ENCODE assay signal across 23 cellular contexts in genomic region chr13:37414667-37415066, GRCh38.
DNase-seq lines count a peak whose midpoint lies in the region; ATAC-seq, FAIRE-seq and TF ChIP-seq lines count a peak whose summit lies in the region.
"Had no signal": no experiment of that assay in that cellular context is flagged by ENCODE, and none has a peak within 500 bp of the region (broad histone marks: within the 10 kb centered on the region; RNA-seq: fewer than 3 reads in every experiment).

No MANE protein-coding gene starts in this region.

- H2BK15ac ChIP-seq in H1 (ENCODE audit: low read length), result no peak overlapping the region

- CTCF ChIA-PET in H1 (lab: Charles Lee; ENCODE audit: partially characterized antibody), result interaction anchor here (0.9 to 1.0 kb wide), 3 partner anchors 13 to 110 kb away, joined by 3 to 4 read pairs (median 3); no protein-coding TSS in a partner anchor

- H3K9me3 ChIP-seq in H1 (ENCODE audit: insufficient read depth in 2 of 2, low read depth in 1 of 2, low read length in 1 of 2) (no peaks in the 10 kb centered on the region), trophoblast cell (ENCODE audit: insufficient read depth, low read depth, low read length) (no peaks in the 10 kb centered on the region)
- H3K9me3 ChIP-seq: BLaER1 treated with 17β-estradiol and CSF1 and Interleukin-3, amounts not matched to agents 10 nM and 100 nM; SJCRH30 had no signal

- H3K36me3 ChIP-seq in H1 (ENCODE audit: control insufficient read depth in 2 of 4, insufficient read depth in 4 of 4, low read length in 3 of 4), result no peaks in the 10 kb centered on the region
- H3K36me3 ChIP-seq in trophoblast cell (ENCODE audit: control insufficient read depth in 1 of 2, insufficient read depth in 2 of 2, low read length in 2 of 2), result no peaks in the 10 kb centered on the region
- H3K36me3 ChIP-seq: BLaER1 treated with 17β-estradiol and CSF1 and Interleukin-3, amounts not matched to agents 10 nM and 100 nM; SJCRH30 had no signal

- TF ChIP-seq EP300 in H1 (IDR thresholded peaks at IDR 0.05; ENCODE audit: borderline replicate concordance in 1 of 2, low read depth in 2 of 2, low read length in 2 of 2), result no peak

- H3K79me2 ChIP-seq in H1 (ENCODE audit: control insufficient read depth in 1 of 2, insufficient read depth in 2 of 2, low read length in 2 of 2), result no peaks in the 10 kb centered on the region
- no peaks in the 10 kb centered on the region for H3K79me2 ChIP-seq in trophoblast cell (ENCODE audit: control insufficient read depth, insufficient read depth, low read length, poor library complexity)

- H2AFZ ChIP-seq in H1 (ENCODE audit: low read length) (no peak overlapping the region), trophoblast cell (ENCODE audit: insufficient read depth, low read length, poor library complexity) (no peak overlapping the region)

- WGBS in H1 (ENCODE audit: extremely low coverage in 1 of 2, insufficient coverage in 1 of 2, insufficient read length in 1 of 2, insufficient replicate concordance in 2 of 2, low coverage in 1 of 2, low lambda C conversion rate in 2 of 2, missing lambda C conversion rate in 1 of 2), 2 experiments, result 78% methylated on average over 4 of the region's 4 CpGs; no CpG with 5 or more reads in 1 of the 2 experiments
- no CpG with 5 or more reads among the region's 4 CpGs for WGBS in trophoblast cell (ENCODE audit: extremely low coverage, insufficient coverage, insufficient read length)

- H4K8ac ChIP-seq in H1 (ENCODE audit: extremely low read depth, insufficient read depth, low read length), result no peak overlapping the region
- H4K8ac ChIP-seq in trophoblast cell (ENCODE audit: low read depth, low read length), result no peak overlapping the region

- H3K4me1 ChIP-seq in H1 (replicated peaks in 1 of 4; ENCODE audit: control insufficient read depth in 3 of 4, insufficient read depth in 4 of 4, low read length in 3 of 4), result no peaks in the 10 kb centered on the region
- H3K4me1 ChIP-seq in trophoblast cell (ENCODE audit: control insufficient read depth in 1 of 2, insufficient read depth in 2 of 2, low read length in 2 of 2), result no peaks in the 10 kb centered on the region
- H3K4me1 ChIP-seq: BLaER1 treated with 17β-estradiol and CSF1 and Interleukin-3, amounts not matched to agents 10 nM and 100 nM; SJCRH30 had no signal

- H3K14ac ChIP-seq in H1 (ENCODE audit: insufficient read length) (no peak overlapping the region), trophoblast cell (ENCODE audit: low read length) (peak overlapping the region; percentile 60)

- H3K9ac ChIP-seq in H1 (replicated peaks in 1 of 4; ENCODE audit: extremely low read depth in 1 of 4, low read depth in 3 of 4, low read length in 3 of 4), result no peak overlapping the region
- H3K9ac ChIP-seq in trophoblast cell (ENCODE audit: low read length), result no peak overlapping the region
- H3K9ac ChIP-seq: BLaER1 treated with 17β-estradiol and CSF1 and Interleukin-3, amounts not matched to agents 10 nM and 100 nM had no signal

- H2BK120ac ChIP-seq in H1 (replicated peaks; ENCODE audit: low read depth, low read length), result no peak overlapping the region
- H2BK120ac ChIP-seq in trophoblast cell (ENCODE audit: insufficient read depth, low read length, poor library complexity), result no peak overlapping the region

- peaks cover 2% of the 10 kb centered on the region; the same call in 1 of the 2 replicates for H3K23me2 ChIP-seq in H1 (ENCODE audit: low read depth, low read length)

- no peak for TF ChIP-seq POLR2A in H1 (IDR thresholded peaks at IDR 0.05; ENCODE audit: control extremely low read depth in 1 of 2, low read depth in 2 of 2, low read length in 2 of 2)

- H3K23ac ChIP-seq in H1 (ENCODE audit: insufficient read length), result no peak overlapping the region
- H3K23ac ChIP-seq in trophoblast cell (ENCODE audit: low read length), result no peak overlapping the region

- no peak overlapping the region for H2BK5ac ChIP-seq in H1 (ENCODE audit: low read depth, low read length)
- peak overlapping the region; percentile 49 for H2BK5ac ChIP-seq in trophoblast cell (ENCODE audit: low read depth, low read length, poor library complexity)

- no peak for FAIRE-seq in H1 (lab: Jason Lieb, UNC)
- FAIRE-seq: GM12891, HepG2 had no signal

- no peak overlapping the region for H4K91ac ChIP-seq in H1 (replicated peaks; ENCODE audit: insufficient read length, low read length)
- H4K91ac ChIP-seq in trophoblast cell (ENCODE audit: low read depth, low read length), result peak overlapping the region; percentile 19

- no peak for ATAC-seq in GM18858 (IDR thresholded peaks at IDR 0.05; ENCODE audit: unreplicated experiment)
- ATAC-seq in HG02588 (IDR thresholded peaks at IDR 0.05; ENCODE audit: unreplicated experiment), result no peak
- ATAC-seq: HepG2 had no signal

- H3K4ac ChIP-seq in H1 (replicated peaks; ENCODE audit: insufficient read length, low read depth, low read length), result no peak overlapping the region
- H3K4ac ChIP-seq in trophoblast cell (ENCODE audit: low read depth, low read length), result no peak overlapping the region

- H3K18ac ChIP-seq in H1 (ENCODE audit: extremely low read depth, low read length) (no peak overlapping the region), trophoblast cell (ENCODE audit: low read length) (no peak overlapping the region)

- no peak overlapping the region for H4K12ac ChIP-seq in trophoblast cell (ENCODE audit: low read depth, low read length)

- no peak overlapping the region for H3K4me2 ChIP-seq in H1 (ENCODE audit: insufficient read depth in 1 of 2, low read depth in 2 of 2, low read length in 2 of 2)
- no peak overlapping the region for H3K4me2 ChIP-seq in trophoblast cell (ENCODE audit: low read length)
- H3K4me2 ChIP-seq: BLaER1 treated with 17β-estradiol and CSF1 and Interleukin-3, amounts not matched to agents 10 nM and 100 nM had no signal

- no peaks in the 10 kb centered on the region for H4K20me1 ChIP-seq in H1 (replicated peaks in 1 of 2; ENCODE audit: control insufficient read depth in 1 of 2, insufficient read depth in 2 of 2, low read length in 2 of 2)
- H4K20me1 ChIP-seq: BLaER1 treated with 17β-estradiol and CSF1 and Interleukin-3, amounts not matched to agents 10 nM and 100 nM had no signal

- POLR2A ChIA-PET in H1 (lab: Charles Lee; ENCODE audit: partially characterized antibody), result no interaction called here

- H3K56ac ChIP-seq in H1 (replicated peaks; ENCODE audit: insufficient read length, low read depth, low read length), result no peak overlapping the region

- TF ChIP-seq CTCF in H1 (IDR thresholded peaks at IDR 0.05; ENCODE audit: control extremely low read depth in 1 of 3, insufficient read depth in 1 of 3, low read depth in 1 of 3, low read length in 3 of 3), result no peak

- DNase-seq in M059J (ENCODE audit: low read depth) (peak; percentile 39), H1 (ENCODE audit: low read depth in 1 of 2, low spot score in 2 of 2) (no peak), iPS-NIHi7 (ENCODE audit: extremely low spot score) (peak; percentile 45), trophoblast cell (no peak), cerebellar cortex (ENCODE audit: low spot score) (no peak)
- no peak for DNase-seq in stimulated activated naive CD4-positive, alpha-beta T cell (lab: John Stamatoyannopoulos, UW)
- DNase-seq: ACHN; CD4-positive, alpha-beta memory T cell; DND-41; KBM-7; NCI-H1092 treated with DMSO at 0.1 percent for 48 hours; NCI-H146; NCI-H2029; NCI-H226; NCI-H510A treated with DMSO at 0.1 percent for 48 hours; NCI-H774; NK-92 treated with Interleukin-12 subunit alpha and Interleukin-12 subunit beta, amount 100 ng/mL, for 24 hours; SJCRH30 had no signal

- H2AK5ac ChIP-seq in H1 (ENCODE audit: low read depth, low read length), result no peak overlapping the region
- no peak overlapping the region for H2AK5ac ChIP-seq in trophoblast cell (ENCODE audit: low read length)

- H3K4me3 ChIP-seq in H1 (ENCODE audit: extremely low read depth in 1 of 4, insufficient read depth in 2 of 4, low read depth in 3 of 4, low read length in 4 of 4), result no peak overlapping the region
- no peak overlapping the region for H3K4me3 ChIP-seq in trophoblast cell (ENCODE audit: low read depth, low read length)
- H3K4me3 ChIP-seq: BLaER1 treated with 17β-estradiol and CSF1 and Interleukin-3, amounts not matched to agents 10 nM and 100 nM; SJCRH30 had no signal

- H3K27me3 ChIP-seq in H1 (replicated peaks in 1 of 4; ENCODE audit: control insufficient read depth in 3 of 4, extremely low read depth in 1 of 4, insufficient read depth in 3 of 4, low read length in 3 of 4) (no peaks in the 10 kb centered on the region), trophoblast cell (ENCODE audit: insufficient read depth, low read length) (no peaks in the 10 kb centered on the region)
- H3K27me3 ChIP-seq: BLaER1 treated with 17β-estradiol and CSF1 and Interleukin-3, amounts not matched to agents 10 nM and 100 nM; SJCRH30 had no signal

- H3K27ac ChIP-seq in H1 (ENCODE audit: low read depth, low read length), result no peak overlapping the region
- no peak overlapping the region for H3K27ac ChIP-seq in trophoblast cell (ENCODE audit: low read depth, low read length)
- H3K27ac ChIP-seq: BLaER1 treated with 17β-estradiol and CSF1 and Interleukin-3, amounts not matched to agents 10 nM and 100 nM; SJCRH30 had no signal

- H4K5ac ChIP-seq in H1 (ENCODE audit: insufficient read length, low read depth, low read length), result no peak overlapping the region

- H3K79me1 ChIP-seq in H1 (ENCODE audit: low read depth, low read length) (no peaks in the 10 kb centered on the region), trophoblast cell (ENCODE audit: low read length) (peaks cover 3% of the 10 kb centered on the region)

- H2BK20ac ChIP-seq in H1 (ENCODE audit: low read length), result no peak overlapping the region

- H2BK12ac ChIP-seq in H1 (ENCODE audit: low read depth, low read length) (no peak overlapping the region), trophoblast cell (ENCODE audit: low read length) (peak overlapping the region; percentile 8)

- TF ChIP-seq RAD21 in H1 (IDR thresholded peaks at IDR 0.05 in 1 of 2, conservative IDR thresholded peaks at IDR 0.05 in 1 of 2; ENCODE audit: low read depth in 2 of 2, low read length in 2 of 2), result peak; percentile 1 to 17; a peak in 1 of 4 replicates

TF ChIP-seq in H1, 55 proteins besides CTCF, POLR2A, EP300 and RAD21:
- no peak for TF ChIP-seq BRCA1 (IDR thresholded peaks at IDR 0.05; ENCODE audit: low read depth, low read length)
- TF ChIP-seq SP4 (IDR thresholded peaks at IDR 0.05; ENCODE audit: low read length), result no peak
- no peak for TF ChIP-seq TCF12 (IDR thresholded peaks at IDR 0.05; ENCODE audit: low read depth, low read length)
- no peak for TF ChIP-seq TAF7 (optimal IDR thresholded peaks at IDR 0.05; ENCODE audit: borderline replicate concordance, low read depth, low read length)

Comparison
In these comparisons a context has a peak if more than half of its experiments do, and no peak if none do; other contexts are left out.
1. DNase-seq: peak in M059J (single experiment) and iPS-NIHi7 (single experiment); none in H1 (0 of 2), trophoblast cell (0 of 2), cerebellar cortex (single experiment) and stimulated activated naive CD4-positive, alpha-beta T cell (0 of 6).